In genomic region chr4:115674485-115674884, GRCh38 we compare ENCODE assay signal across 29 cellular contexts.
"Had no signal": no experiment of that assay in that cellular context is flagged by ENCODE, and none has a peak within 500 bp of the region (broad histone marks: within the 10 kb centered on the region; RNA-seq: fewer than 3 reads in every experiment).

No MANE protein-coding gene starts in this region.

- H3K9me3 ChIP-seq: ascending aorta had no signal

- H3K4me3 ChIP-seq: ascending aorta, cardiac muscle cell had no signal

- H3K4me1 ChIP-seq: ascending aorta had no signal

- H3K36me3 ChIP-seq: ascending aorta, cardiac muscle cell, WERI-Rb-1 had no signal

- H3K27me3 ChIP-seq: ascending aorta, cardiac muscle cell had no signal

- DNase-seq: activated CD4-positive, alpha-beta memory T cell treated with anti-CD3 and anti-CD28 coated beads, Interleukin-2, amount 10 ng/mL, durations not matched to agents 7 days and 5 days; activated CD4-positive, alpha-beta T cell treated with anti-CD3 and anti-CD28 coated beads for 1 hour; activated CD4-positive, alpha-beta T cell treated with anti-CD3 and anti-CD28 coated beads for 36 hours; activated CD4-positive, alpha-beta T cell treated with anti-CD3 and anti-CD28 coated beads for 48 hours; activated CD4-positive, alpha-beta T cell treated with anti-CD3 and anti-CD28 coated beads, Interleukin-2, amount 10 ng/mL, durations not matched to agents 7 days and 5 days; activated CD4-positive, alpha-beta T cell treated with anti-CD3 and anti-CD28 coated beads, Interleukin-2, amount 50 U/mL, for 48 hours; activated CD4-positive, CD25-positive, alpha-beta regulatory T cell; activated CD8-positive, alpha-beta memory T cell treated with anti-CD3 and anti-CD28 coated beads for 24 hours; activated CD8-positive, alpha-beta memory T cell treated with anti-CD3 and anti-CD28 coated beads, Interleukin-2, amount 10 ng/mL, durations not matched to agents 7 days and 5 days; activated CD8-positive, alpha-beta memory T cell treated with anti-CD3 and anti-CD28 coated beads, Interleukin-2, amount 50 U/mL, for 48 hours; activated CD8-positive, alpha-beta T cell treated with anti-CD3 and anti-CD28 coated beads, Interleukin-2, amount 10 ng/mL, durations not matched to agents 7 days and 5 days; activated effector memory CD4-positive, alpha-beta T cell treated with Interleukin-2 at 50 U/mL for 16 hours; activated gamma-delta T cell; activated naive CD4-positive, alpha-beta T cell treated with anti-CD3 and anti-CD28 coated beads, Interleukin-2, amount 10 ng/mL, durations not matched to agents 7 days and 5 days; activated naive CD4-positive, alpha-beta T cell treated with Interleukin-2 at 50 U/mL for 16 hours; activated naive CD8-positive, alpha-beta T cell treated with anti-CD3 and anti-CD28 coated beads, Interleukin-2, amount 10 ng/mL, durations not matched to agents 7 days and 5 days; activated naive CD8-positive, alpha-beta T cell treated with anti-CD3 and anti-CD28 coated beads, Interleukin-2, amount 50 U/mL, for 24 hours; activated T-cell treated with anti-CD3 and anti-CD28 coated beads, Interleukin-2, amount 50 U/mL, for 24 hours; activated T-cell treated with anti-CD3 and anti-CD28 coated beads, Interleukin-2, amount 50 U/mL, for 48 hours; amygdala; anterior cingulate cortex; cerebellar nuclear complex; T-helper 2 cell; T-helper 9 cell; WERI-Rb-1 had no signal

- ATAC-seq: activated CD4-positive, alpha-beta T cell treated with anti-CD3 and anti-CD28 coated beads for 36 hours; activated CD4-positive, CD25-positive, alpha-beta regulatory T cell treated with anti-CD3 and anti-CD28 coated beads, Interleukin-2, amount 50 U/mL, for 24 hours; activated CD8-positive, alpha-beta memory T cell treated with anti-CD3 and anti-CD28 coated beads, Interleukin-2, amount 10 ng/mL, durations not matched to agents 7 days and 5 days; activated CD8-positive, alpha-beta T cell treated with anti-CD3 and anti-CD28 coated beads, Interleukin-2, amount 10 ng/mL, durations not matched to agents 7 days and 5 days; activated naive CD8-positive, alpha-beta T cell treated with anti-CD3 and anti-CD28 coated beads, Interleukin-2, amount 50 U/mL, for 24 hours; WTC11 had no signal

- H3K27ac ChIP-seq: ascending aorta, cardiac muscle cell, WERI-Rb-1 had no signal
